Comparison of ENCODE assay signal across 2 cellular contexts in the genomic region with DNA sequence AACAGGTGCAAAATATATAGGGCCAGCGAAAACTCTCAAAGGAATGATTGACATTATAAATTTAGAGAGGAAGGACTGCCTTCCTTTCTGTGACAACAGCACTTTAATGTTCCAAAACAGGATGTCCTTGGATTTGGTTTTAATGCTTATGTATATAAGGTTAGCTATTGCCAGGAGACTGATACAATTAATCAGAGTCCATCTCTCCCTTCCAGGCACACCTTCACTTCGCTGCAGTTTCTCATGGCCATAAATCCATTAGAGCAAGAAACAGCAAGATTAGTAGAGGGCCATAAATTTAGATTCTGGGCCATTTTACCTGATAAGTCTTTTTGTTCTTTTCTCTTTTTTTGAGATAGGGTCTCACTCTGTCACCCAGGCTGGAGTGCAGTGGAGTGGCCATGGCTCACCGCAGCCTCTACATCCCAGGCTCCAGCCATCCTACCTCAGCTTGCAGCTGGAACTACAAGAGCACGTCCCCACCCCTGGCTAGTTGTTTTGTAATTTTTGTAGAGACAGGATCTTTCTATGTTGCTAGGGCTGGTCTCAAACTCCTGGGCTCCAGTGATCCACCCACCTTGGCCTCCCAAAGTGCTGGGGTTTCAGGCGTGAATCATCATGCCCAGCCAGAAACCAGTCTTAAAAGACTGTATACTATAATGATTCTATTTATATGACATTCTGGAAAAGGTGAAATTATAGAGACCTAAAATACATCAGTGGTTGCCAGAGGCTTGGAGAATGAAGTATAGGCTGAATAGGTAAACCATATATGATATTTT.
TF ChIP-seq lines count a peak whose summit lies in the region.

No MANE protein-coding gene starts in this region.

TF ChIP-seq in GM23338, 12 proteins besides CTCF, POLR2A, EP300 and RAD21:
- no peak for TF ChIP-seq POLR2AphosphoS5 (IDR thresholded peaks at IDR 0.05; ENCODE audit: low read depth)
- no peak for TF ChIP-seq STAT1 (IDR thresholded peaks at IDR 0.05; ENCODE audit: unreplicated experiment)
- TF ChIP-seq ZNF114 (CRISPR knock-in tag; IDR thresholded peaks at IDR 0.05) = no peak
- TF ChIP-seq JUNB (IDR thresholded peaks at IDR 0.05; ENCODE audit: unreplicated experiment) = no peak
- TF ChIP-seq, protein P1, sequence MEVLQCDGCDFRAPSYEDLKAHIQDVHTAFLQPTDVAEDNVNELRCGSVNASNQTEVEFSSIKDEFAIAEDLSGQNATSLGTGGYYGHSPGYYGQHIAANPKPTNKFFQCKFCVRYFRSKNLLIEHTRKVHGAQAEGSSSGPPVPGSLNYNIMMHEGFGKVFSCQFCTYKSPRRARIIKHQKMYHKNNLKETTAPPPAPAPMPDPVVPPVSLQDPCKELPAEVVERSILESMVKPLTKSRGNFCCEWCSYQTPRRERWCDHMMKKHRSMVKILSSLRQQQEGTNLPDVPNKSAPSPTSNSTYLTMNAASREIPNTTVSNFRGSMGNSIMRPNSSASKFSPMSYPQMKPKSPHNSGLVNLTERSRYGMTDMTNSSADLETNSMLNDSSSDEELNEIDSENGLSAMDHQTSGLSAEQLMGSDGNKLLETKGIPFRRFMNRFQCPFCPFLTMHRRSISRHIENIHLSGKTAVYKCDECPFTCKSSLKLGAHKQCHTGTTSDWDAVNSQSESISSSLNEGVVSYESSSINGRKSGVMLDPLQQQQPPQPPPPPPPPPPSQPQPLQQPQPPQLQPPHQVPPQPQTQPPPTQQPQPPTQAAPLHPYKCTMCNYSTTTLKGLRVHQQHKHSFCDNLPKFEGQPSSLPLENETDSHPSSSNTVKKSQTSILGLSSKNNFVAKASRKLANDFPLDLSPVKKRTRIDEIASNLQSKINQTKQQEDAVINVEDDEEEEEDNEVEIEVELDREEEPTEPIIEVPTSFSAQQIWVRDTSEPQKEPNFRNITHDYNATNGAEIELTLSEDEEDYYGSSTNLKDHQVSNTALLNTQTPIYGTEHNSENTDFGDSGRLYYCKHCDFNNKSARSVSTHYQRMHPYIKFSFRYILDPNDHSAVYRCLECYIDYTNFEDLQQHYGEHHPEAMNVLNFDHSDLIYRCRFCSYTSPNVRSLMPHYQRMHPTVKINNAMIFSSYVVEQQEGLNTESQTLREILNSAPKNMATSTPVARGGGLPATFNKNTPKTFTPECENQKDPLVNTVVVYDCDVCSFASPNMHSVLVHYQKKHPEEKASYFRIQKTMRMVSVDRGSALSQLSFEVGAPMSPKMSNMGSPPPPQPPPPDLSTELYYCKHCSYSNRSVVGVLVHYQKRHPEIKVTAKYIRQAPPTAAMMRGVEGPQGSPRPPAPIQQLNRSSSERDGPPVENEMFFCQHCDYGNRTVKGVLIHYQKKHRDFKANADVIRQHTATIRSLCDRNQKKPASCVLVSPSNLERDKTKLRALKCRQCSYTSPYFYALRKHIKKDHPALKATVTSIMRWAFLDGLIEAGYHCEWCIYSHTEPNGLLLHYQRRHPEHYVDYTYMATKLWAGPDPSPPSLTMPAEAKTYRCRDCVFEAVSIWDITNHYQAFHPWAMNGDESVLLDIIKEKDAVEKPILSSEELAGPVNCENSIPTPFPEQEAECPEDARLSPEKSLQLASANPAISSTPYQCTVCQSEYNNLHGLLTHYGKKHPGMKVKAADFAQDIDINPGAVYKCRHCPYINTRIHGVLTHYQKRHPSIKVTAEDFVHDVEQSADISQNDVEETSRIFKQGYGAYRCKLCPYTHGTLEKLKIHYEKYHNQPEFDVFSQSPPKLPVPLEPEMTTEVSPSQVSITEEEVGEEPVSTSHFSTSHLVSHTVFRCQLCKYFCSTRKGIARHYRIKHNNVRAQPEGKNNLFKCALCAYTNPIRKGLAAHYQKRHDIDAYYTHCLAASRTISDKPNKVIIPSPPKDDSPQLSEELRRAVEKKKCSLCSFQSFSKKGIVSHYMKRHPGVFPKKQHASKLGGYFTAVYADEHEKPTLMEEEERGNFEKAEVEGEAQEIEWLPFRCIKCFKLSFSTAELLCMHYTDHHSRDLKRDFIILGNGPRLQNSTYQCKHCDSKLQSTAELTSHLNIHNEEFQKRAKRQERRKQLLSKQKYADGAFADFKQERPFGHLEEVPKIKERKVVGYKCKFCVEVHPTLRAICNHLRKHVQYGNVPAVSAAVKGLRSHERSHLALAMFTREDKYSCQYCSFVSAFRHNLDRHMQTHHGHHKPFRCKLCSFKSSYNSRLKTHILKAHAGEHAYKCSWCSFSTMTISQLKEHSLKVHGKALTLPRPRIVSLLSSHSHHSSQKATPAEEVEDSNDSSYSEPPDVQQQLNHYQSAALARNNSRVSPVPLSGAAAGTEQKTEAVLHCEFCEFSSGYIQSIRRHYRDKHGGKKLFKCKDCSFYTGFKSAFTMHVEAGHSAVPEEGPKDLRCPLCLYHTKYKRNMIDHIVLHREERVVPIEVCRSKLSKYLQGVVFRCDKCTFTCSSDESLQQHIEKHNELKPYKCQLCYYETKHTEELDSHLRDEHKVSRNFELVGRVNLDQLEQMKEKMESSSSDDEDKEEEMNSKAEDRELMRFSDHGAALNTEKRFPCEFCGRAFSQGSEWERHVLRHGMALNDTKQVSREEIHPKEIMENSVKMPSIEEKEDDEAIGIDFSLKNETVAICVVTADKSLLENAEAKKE (CRISPR knock-in tag; IDR thresholded peaks at IDR 0.05) = no peak
- TF ChIP-seq ZNF331 (CRISPR knock-in tag; IDR thresholded peaks at IDR 0.05; ENCODE audit: low read depth) = no peak
- no peak for TF ChIP-seq NANOG (IDR thresholded peaks at IDR 0.05; ENCODE audit: borderline replicate concordance)
- no peak for TF ChIP-seq EZH2phosphoT487 (IDR thresholded peaks at IDR 0.05; ENCODE audit: unreplicated experiment)
TF ChIP-seq in GM23338: peak in this region for 0.

TF ChIP-seq in GM12878, 131 proteins besides CTCF, POLR2A, EP300 and RAD21:
- TF ChIP-seq SREBF2 (IDR thresholded peaks at IDR 0.05; ENCODE audit: low read length) (no peak), BMI1 (IDR thresholded peaks at IDR 0.05; ENCODE audit: borderline replicate concordance) (no peak), NR2C1 (IDR thresholded peaks at IDR 0.05) (no peak), FOXM1 (IDR thresholded peaks at IDR 0.05; ENCODE audit: low read depth, low read length) (no peak), TCF7 (IDR thresholded peaks at IDR 0.05; ENCODE audit: borderline replicate concordance) (no peak), CEBPB (IDR thresholded peaks at IDR 0.05; ENCODE audit: borderline replicate concordance in 1 of 2, low read depth in 2 of 2, low read length in 2 of 2) (no peak), STAT3 (IDR thresholded peaks at IDR 0.05; ENCODE audit: low read depth, low read length) (no peak)
- TF ChIP-seq, protein P2, sequence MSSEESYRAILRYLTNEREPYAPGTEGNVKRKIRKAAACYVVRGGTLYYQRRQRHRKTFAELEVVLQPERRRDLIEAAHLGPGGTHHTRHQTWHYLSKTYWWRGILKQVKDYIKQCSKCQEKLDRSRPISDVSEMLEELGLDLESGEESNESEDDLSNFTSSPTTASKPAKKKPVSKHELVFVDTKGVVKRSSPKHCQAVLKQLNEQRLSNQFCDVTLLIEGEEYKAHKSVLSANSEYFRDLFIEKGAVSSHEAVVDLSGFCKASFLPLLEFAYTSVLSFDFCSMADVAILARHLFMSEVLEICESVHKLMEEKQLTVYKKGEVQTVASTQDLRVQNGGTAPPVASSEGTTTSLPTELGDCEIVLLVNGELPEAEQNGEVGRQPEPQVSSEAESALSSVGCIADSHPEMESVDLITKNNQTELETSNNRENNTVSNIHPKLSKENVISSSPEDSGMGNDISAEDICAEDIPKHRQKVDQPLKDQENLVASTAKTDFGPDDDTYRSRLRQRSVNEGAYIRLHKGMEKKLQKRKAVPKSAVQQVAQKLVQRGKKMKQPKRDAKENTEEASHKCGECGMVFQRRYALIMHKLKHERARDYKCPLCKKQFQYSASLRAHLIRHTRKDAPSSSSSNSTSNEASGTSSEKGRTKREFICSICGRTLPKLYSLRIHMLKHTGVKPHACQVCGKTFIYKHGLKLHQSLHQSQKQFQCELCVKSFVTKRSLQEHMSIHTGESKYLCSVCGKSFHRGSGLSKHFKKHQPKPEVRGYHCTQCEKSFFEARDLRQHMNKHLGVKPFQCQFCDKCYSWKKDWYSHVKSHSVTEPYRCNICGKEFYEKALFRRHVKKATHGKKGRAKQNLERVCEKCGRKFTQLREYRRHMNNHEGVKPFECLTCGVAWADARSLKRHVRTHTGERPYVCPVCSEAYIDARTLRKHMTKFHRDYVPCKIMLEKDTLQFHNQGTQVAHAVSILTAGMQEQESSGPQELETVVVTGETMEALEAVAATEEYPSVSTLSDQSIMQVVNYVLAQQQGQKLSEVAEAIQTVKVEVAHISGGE (CRISPR knock-in tag; IDR thresholded peaks at IDR 0.05) = no peak
- TF ChIP-seq, protein P3, sequence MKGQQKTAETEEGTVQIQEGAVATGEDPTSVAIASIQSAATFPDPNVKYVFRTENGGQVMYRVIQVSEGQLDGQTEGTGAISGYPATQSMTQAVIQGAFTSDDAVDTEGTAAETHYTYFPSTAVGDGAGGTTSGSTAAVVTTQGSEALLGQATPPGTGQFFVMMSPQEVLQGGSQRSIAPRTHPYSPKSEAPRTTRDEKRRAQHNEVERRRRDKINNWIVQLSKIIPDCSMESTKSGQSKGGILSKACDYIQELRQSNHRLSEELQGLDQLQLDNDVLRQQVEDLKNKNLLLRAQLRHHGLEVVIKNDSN (IDR thresholded peaks at IDR 0.05; ENCODE audit: borderline replicate concordance, extremely low read length, insufficient read depth, low read depth, low read length) = no peak
- TF ChIP-seq, protein P4, sequence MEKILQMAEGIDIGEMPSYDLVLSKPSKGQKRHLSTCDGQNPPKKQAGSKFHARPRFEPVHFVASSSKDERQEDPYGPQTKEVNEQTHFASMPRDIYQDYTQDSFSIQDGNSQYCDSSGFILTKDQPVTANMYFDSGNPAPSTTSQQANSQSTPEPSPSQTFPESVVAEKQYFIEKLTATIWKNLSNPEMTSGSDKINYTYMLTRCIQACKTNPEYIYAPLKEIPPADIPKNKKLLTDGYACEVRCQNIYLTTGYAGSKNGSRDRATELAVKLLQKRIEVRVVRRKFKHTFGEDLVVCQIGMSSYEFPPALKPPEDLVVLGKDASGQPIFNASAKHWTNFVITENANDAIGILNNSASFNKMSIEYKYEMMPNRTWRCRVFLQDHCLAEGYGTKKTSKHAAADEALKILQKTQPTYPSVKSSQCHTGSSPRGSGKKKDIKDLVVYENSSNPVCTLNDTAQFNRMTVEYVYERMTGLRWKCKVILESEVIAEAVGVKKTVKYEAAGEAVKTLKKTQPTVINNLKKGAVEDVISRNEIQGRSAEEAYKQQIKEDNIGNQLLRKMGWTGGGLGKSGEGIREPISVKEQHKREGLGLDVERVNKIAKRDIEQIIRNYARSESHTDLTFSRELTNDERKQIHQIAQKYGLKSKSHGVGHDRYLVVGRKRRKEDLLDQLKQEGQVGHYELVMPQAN (conservative IDR thresholded peaks at IDR 0.05) = no peak
- TF ChIP-seq, protein P5, sequence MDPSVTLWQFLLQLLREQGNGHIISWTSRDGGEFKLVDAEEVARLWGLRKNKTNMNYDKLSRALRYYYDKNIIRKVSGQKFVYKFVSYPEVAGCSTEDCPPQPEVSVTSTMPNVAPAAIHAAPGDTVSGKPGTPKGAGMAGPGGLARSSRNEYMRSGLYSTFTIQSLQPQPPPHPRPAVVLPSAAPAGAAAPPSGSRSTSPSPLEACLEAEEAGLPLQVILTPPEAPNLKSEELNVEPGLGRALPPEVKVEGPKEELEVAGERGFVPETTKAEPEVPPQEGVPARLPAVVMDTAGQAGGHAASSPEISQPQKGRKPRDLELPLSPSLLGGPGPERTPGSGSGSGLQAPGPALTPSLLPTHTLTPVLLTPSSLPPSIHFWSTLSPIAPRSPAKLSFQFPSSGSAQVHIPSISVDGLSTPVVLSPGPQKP (IDR thresholded peaks at IDR 0.05; ENCODE audit: low read depth, low read length) = no peak
- TF ChIP-seq, protein P6, sequence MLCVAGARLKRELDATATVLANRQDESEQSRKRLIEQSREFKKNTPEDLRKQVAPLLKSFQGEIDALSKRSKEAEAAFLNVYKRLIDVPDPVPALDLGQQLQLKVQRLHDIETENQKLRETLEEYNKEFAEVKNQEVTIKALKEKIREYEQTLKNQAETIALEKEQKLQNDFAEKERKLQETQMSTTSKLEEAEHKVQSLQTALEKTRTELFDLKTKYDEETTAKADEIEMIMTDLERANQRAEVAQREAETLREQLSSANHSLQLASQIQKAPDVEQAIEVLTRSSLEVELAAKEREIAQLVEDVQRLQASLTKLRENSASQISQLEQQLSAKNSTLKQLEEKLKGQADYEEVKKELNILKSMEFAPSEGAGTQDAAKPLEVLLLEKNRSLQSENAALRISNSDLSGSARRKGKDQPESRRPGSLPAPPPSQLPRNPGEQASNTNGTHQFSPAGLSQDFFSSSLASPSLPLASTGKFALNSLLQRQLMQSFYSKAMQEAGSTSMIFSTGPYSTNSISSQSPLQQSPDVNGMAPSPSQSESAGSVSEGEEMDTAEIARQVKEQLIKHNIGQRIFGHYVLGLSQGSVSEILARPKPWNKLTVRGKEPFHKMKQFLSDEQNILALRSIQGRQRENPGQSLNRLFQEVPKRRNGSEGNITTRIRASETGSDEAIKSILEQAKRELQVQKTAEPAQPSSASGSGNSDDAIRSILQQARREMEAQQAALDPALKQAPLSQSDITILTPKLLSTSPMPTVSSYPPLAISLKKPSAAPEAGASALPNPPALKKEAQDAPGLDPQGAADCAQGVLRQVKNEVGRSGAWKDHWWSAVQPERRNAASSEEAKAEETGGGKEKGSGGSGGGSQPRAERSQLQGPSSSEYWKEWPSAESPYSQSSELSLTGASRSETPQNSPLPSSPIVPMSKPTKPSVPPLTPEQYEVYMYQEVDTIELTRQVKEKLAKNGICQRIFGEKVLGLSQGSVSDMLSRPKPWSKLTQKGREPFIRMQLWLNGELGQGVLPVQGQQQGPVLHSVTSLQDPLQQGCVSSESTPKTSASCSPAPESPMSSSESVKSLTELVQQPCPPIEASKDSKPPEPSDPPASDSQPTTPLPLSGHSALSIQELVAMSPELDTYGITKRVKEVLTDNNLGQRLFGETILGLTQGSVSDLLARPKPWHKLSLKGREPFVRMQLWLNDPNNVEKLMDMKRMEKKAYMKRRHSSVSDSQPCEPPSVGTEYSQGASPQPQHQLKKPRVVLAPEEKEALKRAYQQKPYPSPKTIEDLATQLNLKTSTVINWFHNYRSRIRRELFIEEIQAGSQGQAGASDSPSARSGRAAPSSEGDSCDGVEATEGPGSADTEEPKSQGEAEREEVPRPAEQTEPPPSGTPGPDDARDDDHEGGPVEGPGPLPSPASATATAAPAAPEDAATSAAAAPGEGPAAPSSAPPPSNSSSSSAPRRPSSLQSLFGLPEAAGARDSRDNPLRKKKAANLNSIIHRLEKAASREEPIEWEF (IDR thresholded peaks at IDR 0.05; ENCODE audit: insufficient replicate concordance, low read depth, low read length) = no peak
- TF ChIP-seq, protein P7, sequence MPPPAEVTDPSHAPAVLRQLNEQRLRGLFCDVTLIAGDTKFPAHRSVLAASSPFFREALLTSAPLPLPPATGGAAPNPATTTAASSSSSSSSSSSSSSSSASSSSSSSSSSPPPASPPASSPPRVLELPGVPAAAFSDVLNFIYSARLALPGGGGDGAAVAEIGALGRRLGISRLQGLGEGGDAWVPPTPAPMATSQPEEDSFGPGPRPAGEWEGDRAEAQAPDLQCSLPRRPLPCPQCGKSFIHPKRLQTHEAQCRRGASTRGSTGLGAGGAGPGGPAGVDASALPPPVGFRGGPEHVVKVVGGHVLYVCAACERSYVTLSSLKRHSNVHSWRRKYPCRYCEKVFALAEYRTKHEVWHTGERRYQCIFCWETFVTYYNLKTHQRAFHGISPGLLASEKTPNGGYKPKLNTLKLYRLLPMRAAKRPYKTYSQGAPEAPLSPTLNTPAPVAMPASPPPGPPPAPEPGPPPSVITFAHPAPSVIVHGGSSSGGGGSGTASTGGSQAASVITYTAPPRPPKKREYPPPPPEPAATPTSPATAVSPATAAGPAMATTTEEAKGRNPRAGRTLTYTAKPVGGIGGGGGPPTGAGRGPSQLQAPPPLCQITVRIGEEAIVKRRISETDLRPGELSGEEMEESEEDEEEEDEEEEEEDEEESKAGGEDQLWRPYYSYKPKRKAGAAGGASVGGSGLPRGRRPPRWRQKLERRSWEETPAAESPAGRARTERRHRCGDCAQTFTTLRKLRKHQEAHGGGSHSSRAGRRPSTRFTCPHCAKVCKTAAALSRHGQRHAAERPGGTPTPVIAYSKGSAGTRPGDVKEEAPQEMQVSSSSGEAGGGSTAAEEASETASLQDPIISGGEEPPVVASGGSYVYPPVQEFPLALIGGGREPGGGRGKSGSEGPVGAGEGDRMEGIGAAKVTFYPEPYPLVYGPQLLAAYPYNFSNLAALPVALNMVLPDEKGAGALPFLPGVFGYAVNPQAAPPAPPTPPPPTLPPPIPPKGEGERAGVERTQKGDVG (CRISPR knock-in tag; IDR thresholded peaks at IDR 0.05) = no peak
